In the genomic region with DNA sequence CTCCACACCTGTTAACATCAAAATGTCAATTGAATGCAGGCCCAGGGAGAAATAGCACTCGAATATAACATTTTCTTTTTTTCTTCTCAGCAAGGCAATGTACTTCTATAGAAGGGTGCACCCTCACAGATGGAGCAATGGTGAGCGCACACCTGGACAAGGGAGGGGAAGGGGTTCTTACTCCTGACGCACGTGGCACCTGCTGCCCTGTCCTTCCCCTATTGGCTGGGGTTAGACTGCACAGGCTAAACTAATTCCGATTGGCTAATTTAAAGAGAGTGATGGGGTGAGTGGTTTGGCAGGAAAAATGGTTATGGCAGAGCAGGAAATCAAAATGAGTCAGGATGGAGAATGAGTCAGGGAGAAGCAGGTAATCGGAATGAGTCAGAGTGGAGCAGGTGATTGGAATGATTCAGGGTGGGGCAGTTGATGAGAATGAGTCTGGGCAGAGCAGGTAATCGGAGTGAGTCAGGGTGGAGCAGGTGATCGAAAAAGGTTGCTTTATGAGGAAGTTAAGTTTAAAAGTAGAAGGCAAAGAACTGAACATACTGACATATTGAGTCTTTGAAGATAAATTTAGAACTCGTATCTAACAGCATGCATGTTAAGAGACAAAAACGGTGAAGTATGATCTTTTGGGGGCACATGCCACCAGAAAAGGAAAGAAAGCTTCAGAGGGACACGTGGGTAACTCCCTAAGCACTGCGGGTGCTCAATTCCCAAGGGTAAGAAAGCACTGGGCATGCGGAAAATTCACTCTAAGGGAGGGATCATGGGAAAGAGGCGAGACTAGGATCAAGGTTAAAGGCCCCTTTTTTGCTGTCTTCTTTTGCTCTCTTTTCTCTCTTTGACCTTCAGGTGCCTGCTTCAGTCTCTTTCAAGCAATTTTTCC, we compare ENCODE assay signal across 14 cellular contexts.
DNase-seq lines count a peak whose midpoint lies in the region; ATAC-seq and TF ChIP-seq lines count a peak whose summit lies in the region.
"Had no signal": no experiment of that assay in that cellular context is flagged by ENCODE, and none has a peak within 500 bp of the region (broad histone marks: within the 10 kb centered on the region; RNA-seq: fewer than 3 reads in every experiment).

No MANE protein-coding gene starts in this region.

- H3K27ac ChIP-seq in PC-3 (ENCODE audit: low read length) (peak overlapping the region; percentile 97), esophagus squamous epithelium (peak overlapping the region; percentile 73 to 87 (median 80)), skeletal muscle tissue (ENCODE audit: low read depth, low read length) (peak overlapping the region; percentile 15)
- H3K27ac ChIP-seq: 22Rv1, ovary, SK-N-MC had no signal

- CTCF ChIA-PET in PC-3 (lab: Charles Lee), result no interaction called here

- TSS peak; percentile 95 for BruUV-seq in PC-3 (replicated peaks; lab: Mats Ljungman, UMichigan)

- POLR2A ChIA-PET in PC-3 (lab: Charles Lee; ENCODE audit: unreplicated experiment), result no interaction called here

- H3K9me3 ChIP-seq in PC-3 (ENCODE audit: low read length) (peaks cover 13% of the 10 kb centered on the region), esophagus squamous epithelium (peaks cover 0 to 14% (median 5%) of the 10 kb centered on the region in 3 donors), skeletal muscle tissue (ENCODE audit: control insufficient read depth in 3 of 3, low read length in 3 of 3) (no peaks in the 10 kb centered on the region)
- H3K9me3 ChIP-seq: ovary, thyroid gland had no signal

- no peaks in the 10 kb centered on the region for H3K79me2 ChIP-seq in PC-3 (ENCODE audit: low read length)

- no peaks in the 10 kb centered on the region for H3K9me2 ChIP-seq in PC-3 (replicated peaks; ENCODE audit: low read length)

- peaks cover 22% of the 10 kb centered on the region for H3K4me1 ChIP-seq in PC-3 (ENCODE audit: insufficient read depth, low read length)
- peaks cover 0 to 8% (median 7%) of the 10 kb centered on the region in 3 donors for H3K4me1 ChIP-seq in esophagus squamous epithelium
- H3K4me1 ChIP-seq in skeletal muscle tissue (ENCODE audit: control insufficient read depth in 3 of 3, insufficient read depth in 3 of 3, low read length in 3 of 3), result peaks cover 2 to 22% (median 7%) of the 10 kb centered on the region in 3 donors

- no peak overlapping the region for H3K4me3 Mint-ChIP-seq in chondrocyte (ENCODE audit: unreplicated experiment)

- ATAC-seq in PC-3 (peak; percentile 91), sciatic nerve (no peak), HG02840 (IDR thresholded peaks at IDR 0.05; ENCODE audit: low FRiP score, unreplicated experiment) (no peak)

- WGBS in esophagus squamous epithelium, 2 donors, result 39 to 53% methylated on average over 14 of the region's 14 CpGs

- H3K9me3 Mint-ChIP-seq in chondrocyte (ENCODE audit: low read depth), result no peaks in the 10 kb centered on the region

- no peaks in the 10 kb centered on the region for H3K27me3 Mint-ChIP-seq in chondrocyte (ENCODE audit: low read depth)

- TF ChIP-seq CTCF in PC-3 (conservative IDR thresholded peaks at IDR 0.05; ENCODE audit: low read depth, low read length), result no peak
- TF ChIP-seq CTCF in esophagus squamous epithelium (IDR thresholded peaks at IDR 0.05), result peak in 1 of 6 experiments; percentile 28
- TF ChIP-seq CTCF in chondrocyte (IDR thresholded peaks at IDR 0.05), result no peak

- H3K4me2 ChIP-seq in PC-3 (ENCODE audit: low read length), result peak overlapping the region; percentile 73

- peak overlapping the region; percentile 58 for H2AFZ ChIP-seq in PC-3 (ENCODE audit: low read length)

- intact Hi-C loops in PC-3 (cut with micrococcal nuclease), result loop anchor here (1.0 kb wide), 3 partner anchors 11 to 41 kb away; no protein-coding TSS in a partner anchor
- intact Hi-C loops in esophagus squamous epithelium (cut with DNase I), result no loop called here
- intact Hi-C loops in sciatic nerve (cut with DNase I), result loop anchor here (5.0 kb wide), 1 partner anchor 616 kb away; no protein-coding TSS in a partner anchor

- no peak overlapping the region for H3K27ac Mint-ChIP-seq in chondrocyte (ENCODE audit: unreplicated experiment)

- peaks cover 13% of the 10 kb centered on the region; the same call in 1 of the 2 replicates for H3K36me3 ChIP-seq in PC-3 (ENCODE audit: low read depth, low read length)
- H3K36me3 ChIP-seq in esophagus squamous epithelium, result no peaks in the 10 kb centered on the region
- H3K36me3 ChIP-seq in skeletal muscle tissue (ENCODE audit: control insufficient read depth in 3 of 3, insufficient read depth in 3 of 3, low read length in 3 of 3), result no peaks in the 10 kb centered on the region
- H3K36me3 ChIP-seq: ovary, thyroid gland had no signal

- H3K9ac ChIP-seq in PC-3 (ENCODE audit: low read length), result peak overlapping the region; percentile 69
- no peak overlapping the region for H3K9ac ChIP-seq in skeletal muscle tissue (ENCODE audit: low read depth in 1 of 3, low read length in 3 of 3)

- peaks cover 24% of the 10 kb centered on the region for H3K4me1 Mint-ChIP-seq in chondrocyte (ENCODE audit: low read depth)

- H3K27me3 ChIP-seq in PC-3 (ENCODE audit: low read length) (no peaks in the 10 kb centered on the region), esophagus squamous epithelium (no peaks in the 10 kb centered on the region), skeletal muscle tissue (ENCODE audit: control insufficient read depth in 3 of 3, insufficient read depth in 3 of 3, low read length in 3 of 3) (no peaks in the 10 kb centered on the region)
- H3K27me3 ChIP-seq: ovary, thyroid gland had no signal

- H3F3A ChIP-seq in PC-3 (ENCODE audit: low read length, unreplicated experiment), result no peaks in the 10 kb centered on the region

- peak overlapping the region; percentile 19; the same call in 1 of the 2 replicates for H3K4me3 ChIP-seq in PC-3 (ENCODE audit: low read length)
- no peak overlapping the region for H3K4me3 ChIP-seq in esophagus squamous epithelium
- H3K4me3 ChIP-seq in skeletal muscle tissue (ENCODE audit: low read length in 3 of 3), result no peak overlapping the region
- H3K4me3 ChIP-seq: ovary, SK-N-MC, thyroid gland had no signal

- no peak for TF ChIP-seq POLR2A in esophagus squamous epithelium (IDR thresholded peaks at IDR 0.05)

- H4K20me1 ChIP-seq in PC-3 (ENCODE audit: low read length), result no peaks in the 10 kb centered on the region

- H3K36me3 Mint-ChIP-seq in chondrocyte (ENCODE audit: low read depth), result no peaks in the 10 kb centered on the region

- DNase-seq in NCI-H146 (lab: John Stamatoyannopoulos, UW) (peak; percentile 1), NCI-H146 treated with DMSO at 0.1 percent for 48 hours (lab: John Stamatoyannopoulos, UW; ENCODE audit: unreplicated experiment) (no peak), PC-3 (peak; percentile 98), esophagus squamous epithelium (lab: John Stamatoyannopoulos, UW) (no peak), sciatic nerve (ENCODE audit: low spot score) (no peak), chondrocyte (ENCODE audit: low spot score) (no peak)
- DNase-seq: activated CD4-positive, alpha-beta T cell treated with anti-CD3 and anti-CD28 coated beads, Interleukin-2, amount 50 U/mL, for 48 hours; DND-41; ovary; thyroid gland had no signal

Comparison
In these comparisons a context has a peak if more than half of its experiments do, and no peak if none do; other contexts are left out.
1. DNase-seq: peak in NCI-H146 (single experiment) and PC-3 (single experiment); none in NCI-H146 treated with DMSO at 0.1 percent for 48 hours (single experiment), esophagus squamous epithelium (single experiment), sciatic nerve (single experiment) and chondrocyte (single experiment).
2. H3K27ac ChIP-seq: peak in every context shown above with its lines; median percentile 97 in PC-3; 80 in esophagus squamous epithelium; 15 in skeletal muscle tissue.